ENCODE assay signal across 1 cellular context in genomic region chr1:236862615-236863211, GRCh38.
TF ChIP-seq lines count a peak whose summit lies in the region.

No MANE protein-coding gene starts in this region.

TF ChIP-seq in HepG2, 621 proteins besides CTCF, POLR2A, EP300 and RAD21 (continued from another document and continues in another):
- TF ChIP-seq IRF9 (CRISPR knock-in tag; IDR thresholded peaks at IDR 0.05; ENCODE audit: borderline replicate concordance) (no peak), MAFG (CRISPR knock-in tag; IDR thresholded peaks at IDR 0.05) (no peak), POGK (CRISPR knock-in tag; conservative IDR thresholded peaks at IDR 0.05) (peak; percentile 48; the same call in 1 of the 2 replicates), HMG20B (CRISPR knock-in tag; conservative IDR thresholded peaks at IDR 0.05) (no peak; the same call in 1 of the 2 replicates), ZNF652 (CRISPR knock-in tag; IDR thresholded peaks at IDR 0.05; ENCODE audit: borderline replicate concordance, low read depth) (peak; percentile 94), HIC2 (CRISPR knock-in tag; IDR thresholded peaks at IDR 0.05; ENCODE audit: low read depth) (peak; percentile 66), SALL2 (CRISPR knock-in tag; IDR thresholded peaks at IDR 0.05) (0 out of 2 replicates have a peak, but pooled peaks have one; percentile 38), ZSCAN20 (CRISPR knock-in tag; IDR thresholded peaks at IDR 0.05; ENCODE audit: borderline replicate concordance) (peak; percentile 61; the same call in 1 of the 2 replicates), HHEX (CRISPR knock-in tag; IDR thresholded peaks at IDR 0.05) (peak; percentile 65; the same call in 1 of the 2 replicates), KDM3A (CRISPR knock-in tag; IDR thresholded peaks at IDR 0.05; ENCODE audit: low read depth) (no peak), AHR (CRISPR knock-in tag; IDR thresholded peaks at IDR 0.05) (no peak), PHF21A (CRISPR knock-in tag; IDR thresholded peaks at IDR 0.05) (peak; percentile 60; the same call in 1 of the 2 replicates), DDIT3 (CRISPR knock-in tag; IDR thresholded peaks at IDR 0.05) (no peak), RERE (CRISPR knock-in tag; IDR thresholded peaks at IDR 0.05; ENCODE audit: low read depth) (peak; percentile 75), WIZ (CRISPR knock-in tag; IDR thresholded peaks at IDR 0.05) (no peak), SP2 (CRISPR knock-in tag; IDR thresholded peaks at IDR 0.05) (no peak), HOXA5 (CRISPR knock-in tag; IDR thresholded peaks at IDR 0.05) (peak; percentile 21; the same call in 1 of the 2 replicates), GFI1 (CRISPR knock-in tag; IDR thresholded peaks at IDR 0.05; ENCODE audit: borderline replicate concordance) (peak; percentile 53; the same call in 1 of the 2 replicates), BCL3 (CRISPR knock-in tag; IDR thresholded peaks at IDR 0.05) (no peak), ZXDC (CRISPR knock-in tag; IDR thresholded peaks at IDR 0.05) (no peak), FOXP4 (CRISPR knock-in tag; IDR thresholded peaks at IDR 0.05) (peak; percentile 94), ATF2 (CRISPR knock-in tag; IDR thresholded peaks at IDR 0.05) (0 out of 2 replicates have a peak, but pooled peaks have one; percentile 14), FOXP1 (IDR thresholded peaks at IDR 0.05) (peak; percentile 29; the same call in 1 of the 2 replicates), FOXP1 (CRISPR knock-in tag; IDR thresholded peaks at IDR 0.05) (peak; percentile 95), SKIL (CRISPR knock-in tag; IDR thresholded peaks at IDR 0.05; ENCODE audit: borderline replicate concordance) (peak; percentile 79), RXRB (CRISPR knock-in tag; IDR thresholded peaks at IDR 0.05; ENCODE audit: borderline replicate concordance) (peak; percentile 84), ATF5 (CRISPR knock-in tag; IDR thresholded peaks at IDR 0.05; ENCODE audit: low read depth) (no peak), ZBTB43 (CRISPR knock-in tag; conservative IDR thresholded peaks at IDR 0.05) (peak; percentile 87), PPARG (CRISPR knock-in tag; conservative IDR thresholded peaks at IDR 0.05) (peak; percentile 44; the same call in 1 of the 2 replicates), AGO1 (IDR thresholded peaks at IDR 0.05; ENCODE audit: low read depth, low read length, poor library complexity, severe bottlenecking) (no peak)
